ENCODE assay signal across 15 cellular contexts in genomic region chr12:57072661-57073060, GRCh38. TPM values are rescaled to one million over a fixed set of nuclear protein-coding genes. Genes with fewer than 3 reads are reported as not detected.
DNase-seq lines count a peak whose midpoint lies in the region; ATAC-seq and TF ChIP-seq lines count a peak whose summit lies in the region.
"Had no signal": no experiment of that assay in that cellular context is flagged by ENCODE, and none has a peak within 500 bp of the region (broad histone marks: within the 10 kb centered on the region; RNA-seq: fewer than 3 reads in every experiment).

No MANE protein-coding gene starts in this region.

- H3K4me3 ChIP-seq in coronary artery (peak overlapping the region; percentile 41), osteoblast (ENCODE audit: insufficient read depth, low read length) (no peak overlapping the region)
- H3K4me3 ChIP-seq: BLaER1, gastrocnemius medialis, pancreas had no signal

- DNase-seq in EL = peak; percentile 54
- peak; percentile 49 for DNase-seq in NCI-H526 treated with DMSO at 0.1 percent for 48 hours (lab: John Stamatoyannopoulos, UW)
- DNase-seq in coronary artery (ENCODE audit: low spot score) = no peak
- peak; percentile 37 for DNase-seq in osteoblast (ENCODE audit: insufficient read length, low spot score, missing footprints)
- no peak for DNase-seq in KBM-7
- DNase-seq in cerebellar cortex (ENCODE audit: low spot score) = no peak
- DNase-seq: DMS79; effector CD8-positive, alpha-beta T cell; gastrocnemius medialis; pancreas had no signal

- peaks cover 25% of the 10 kb centered on the region for H3K36me3 ChIP-seq in osteoblast (ENCODE audit: insufficient read depth, low read length)
- H3K36me3 ChIP-seq: pancreas had no signal

- no peaks in the 10 kb centered on the region for H3K27me3 ChIP-seq in osteoblast (ENCODE audit: insufficient read depth, low read length)
- H3K27me3 ChIP-seq: BLaER1, gastrocnemius medialis, pancreas had no signal

- H3K27ac ChIP-seq in coronary artery (peak overlapping the region; percentile 32 to 70), osteoblast (ENCODE audit: low read depth, low read length) (no peak overlapping the region)
- H3K27ac ChIP-seq: BLaER1, gastrocnemius medialis, pancreas, VCaP had no signal

- peak overlapping the region; percentile 41 for H2AFZ ChIP-seq in osteoblast (ENCODE audit: low read length)

- H3K79me2 ChIP-seq in osteoblast (ENCODE audit: insufficient read depth, low read length) = peaks cover 42% of the 10 kb centered on the region

- ATAC-seq in GM19328 (IDR thresholded peaks at IDR 0.05; ENCODE audit: unreplicated experiment) (no peak), HG02571 (IDR thresholded peaks at IDR 0.05; ENCODE audit: unreplicated experiment) (no peak)
- ATAC-seq: gastrocnemius medialis, pancreas had no signal

- no peaks in the 10 kb centered on the region for H4K20me1 ChIP-seq in osteoblast (ENCODE audit: insufficient read depth, low read length)

- no peaks in the 10 kb centered on the region for H3K9me3 ChIP-seq in osteoblast (ENCODE audit: low read depth, low read length)
- H3K9me3 ChIP-seq: BLaER1, gastrocnemius medialis, pancreas had no signal

- in situ Hi-C loops in KBM-7 (cut with MboI; ENCODE audit: low pct_unique_long_range_greater_than_20kb, low sequenced_read_pairs) = no loop called here

- TF ChIP-seq CTCF in coronary artery (IDR thresholded peaks at IDR 0.05) (no peak), osteoblast (IDR thresholded peaks at IDR 0.05; ENCODE audit: extremely low read depth, low read depth, low read length) (no peak)

- H3K4me2 ChIP-seq in osteoblast (ENCODE audit: insufficient read depth, low read length) = peak overlapping the region; percentile 3
- H3K4me2 ChIP-seq: BLaER1 had no signal

- peaks cover 10% of the 10 kb centered on the region for H3K4me1 ChIP-seq in osteoblast (ENCODE audit: insufficient read depth, low read length)

RNA-seq across cellular contexts. Expression of gene NEMP1, which starts 5.9 kb away (rescaled TPM):
- total RNA-seq in osteoblast = 6.5 and 7.7 TPM in 2 replicates

RNA-seq across cellular contexts. Expression of gene NAB2, which starts 16.3 kb away (rescaled TPM):
- 53.6 and 70.9 TPM in 2 replicates for total RNA-seq in osteoblast

RNA-seq across cellular contexts. Expression of gene MYO1A, which starts 22.7 kb away (rescaled TPM):
- total RNA-seq in osteoblast = under 0.01 TPM in 1 of 2 replicates, not detected in the other
- total RNA-seq: SK-MEL-5 had no signal

RNA-seq across cellular contexts. Expression of gene STAT6, which starts 38.5 kb away (rescaled TPM):
- 149 and 167 TPM in 2 replicates for total RNA-seq in osteoblast

RNA-seq across cellular contexts. Expression of gene LRP1, which starts 55.6 kb away (rescaled TPM):
- total RNA-seq in osteoblast = 744 and 789 TPM in 2 replicates

Comparison
In these comparisons a context has a peak if more than half of its experiments do, and no peak if none do; other contexts are left out.
1. DNase-seq: peak in EL (single experiment), NCI-H526 treated with DMSO at 0.1 percent for 48 hours (single experiment) and osteoblast (single experiment); none in coronary artery (single experiment), KBM-7 (single experiment) and cerebellar cortex (single experiment).